9 cellular contexts compared by ENCODE assay signal in the genomic region with DNA sequence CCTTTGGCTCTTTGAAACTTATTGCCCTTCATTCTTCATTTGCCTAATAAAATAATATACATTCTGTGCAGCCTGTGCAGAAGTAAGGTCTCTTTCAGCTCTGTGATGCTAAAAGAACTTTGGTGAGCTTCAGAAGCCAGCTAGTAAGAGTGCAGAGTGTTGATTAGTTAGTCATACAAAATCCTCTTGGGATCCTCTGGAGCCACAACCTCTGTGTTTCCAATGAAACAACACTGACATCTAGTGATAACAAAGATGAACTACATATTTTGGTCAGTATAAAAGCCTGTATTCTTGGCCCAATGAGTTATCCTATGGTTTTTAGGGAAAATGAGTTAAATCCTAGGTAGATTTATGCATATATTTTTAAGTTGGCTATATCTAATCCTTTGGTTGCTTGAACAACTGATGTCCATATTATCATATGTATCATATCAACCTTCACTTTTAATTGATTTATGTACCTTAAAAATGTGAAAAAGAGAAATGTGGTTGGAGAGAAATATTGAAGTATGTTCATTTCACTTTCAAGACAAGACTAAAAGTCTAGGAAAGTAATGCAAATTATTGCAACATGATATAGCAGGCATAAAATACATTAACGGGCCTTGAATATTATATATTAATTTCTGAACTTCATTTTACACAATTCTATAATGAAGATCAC.
A peak's percentile ranks its signal among the peaks of the same experiment; 100 is the strongest.
DNase-seq lines count a peak whose midpoint lies in the region; ATAC-seq, FAIRE-seq and TF ChIP-seq lines count a peak whose summit lies in the region.
"Had no signal": no experiment of that assay in that cellular context is flagged by ENCODE, and none has a peak within 500 bp of the region (broad histone marks: within the 10 kb centered on the region; RNA-seq: fewer than 3 reads in every experiment).

No MANE protein-coding gene starts in this region.

- peak; percentile 79 for TF ChIP-seq CTCF in PC-9 (conservative IDR thresholded peaks at IDR 0.05)
- TF ChIP-seq CTCF in lower leg skin (IDR thresholded peaks at IDR 0.05) = no peak

- H3K4me2 ChIP-seq in PC-9 = no peak overlapping the region
- H3K4me2 ChIP-seq: BLaER1 had no signal

- POLR2A ChIA-PET in PC-9 (lab: Charles Lee; ENCODE audit: unreplicated experiment) = no interaction called here

- no peaks in the 10 kb centered on the region for H3K9me3 ChIP-seq in PC-9 (ENCODE audit: insufficient read depth, low read depth)
- H3K9me3 ChIP-seq: BLaER1 had no signal

- H3K9me2 ChIP-seq in PC-9 (ENCODE audit: insufficient read depth) = no peaks in the 10 kb centered on the region

- H2AFZ ChIP-seq in PC-9 = no peak overlapping the region

- WGBS in lower leg skin, 2 donors = 68 to 73% methylated on average over 1 of the region's 1 CpG

- no peaks in the 10 kb centered on the region for H3K27me3 ChIP-seq in PC-9 (ENCODE audit: insufficient read depth, low read depth)
- H3K27me3 ChIP-seq: BLaER1 had no signal

- H4K20me1 ChIP-seq in PC-9 (ENCODE audit: insufficient read depth) = no peaks in the 10 kb centered on the region
- H4K20me1 ChIP-seq: BLaER1 had no signal

- no peaks in the 10 kb centered on the region for H3K36me3 ChIP-seq in PC-9 (ENCODE audit: low read depth)
- H3K36me3 ChIP-seq: BLaER1 had no signal

- no peaks in the 10 kb centered on the region for H3K79me2 ChIP-seq in PC-9 (ENCODE audit: low read depth)

- DNase-seq in NCI-H1436 (lab: John Stamatoyannopoulos, UW) (peak; percentile 77), NCI-H1436 treated with DMSO at 0.1 percent for 48 hours (lab: John Stamatoyannopoulos, UW) (no peak), PC-9 (peak in 1 of 2 experiments; percentile 48), midbrain (lab: John Stamatoyannopoulos, UW) (peak; percentile 41), lower leg skin (ENCODE audit: low spot score in 2 of 2) (no peak)
- peak; percentile 27 for DNase-seq in Jurkat, Clone E6-1 (ENCODE audit: low read depth, low spot score)

- ATAC-seq in GM21619 (IDR thresholded peaks at IDR 0.05; ENCODE audit: unreplicated experiment) = peak; percentile 79

- no peaks in the 10 kb centered on the region for H3F3A ChIP-seq in PC-9 (ENCODE audit: insufficient read depth, low read depth)

- intact Hi-C loops in PC-9 (cut with micrococcal nuclease; ENCODE audit: unreplicated experiment) = loop anchor here (5.0 kb wide), 1 partner anchor 141 kb away; no protein-coding TSS in a partner anchor
- intact Hi-C loops in lower leg skin (cut with DNase I; ENCODE audit: low total_unique reads) = no loop called here

- peak; percentile 84 for FAIRE-seq in endometrium (lab: Jason Lieb, UNC)

- H3K4me3 ChIP-seq in Jurkat, Clone E6-1 (ENCODE audit: low read length) = no peak overlapping the region
- no peak overlapping the region for H3K4me3 ChIP-seq in PC-9
- H3K4me3 ChIP-seq in lower leg skin (ENCODE audit: low read depth, poor library complexity, severe bottlenecking) = no peak overlapping the region
- H3K4me3 ChIP-seq: BLaER1 had no signal

- H3K27ac ChIP-seq in PC-9 = no peak overlapping the region
- H3K27ac ChIP-seq: BLaER1 had no signal

- BruUV-seq in PC-9 (replicated peaks; lab: Mats Ljungman, UMichigan) = no TSS peak

- TF ChIP-seq POLR2A in lower leg skin (IDR thresholded peaks at IDR 0.05) = no peak

- CTCF ChIA-PET in PC-9 (lab: Charles Lee) = no interaction called here

- no peaks in the 10 kb centered on the region for H3K4me1 ChIP-seq in PC-9 (replicated peaks; ENCODE audit: insufficient read depth)
- H3K4me1 ChIP-seq: BLaER1 had no signal

Comparison
In these comparisons a context has a peak if more than half of its experiments do, and no peak if none do; other contexts are left out.
1. DNase-seq: peak in NCI-H1436 (single experiment), Jurkat, Clone E6-1 (single experiment) and midbrain (single experiment); none in NCI-H1436 treated with DMSO at 0.1 percent for 48 hours (single experiment) and lower leg skin (0 of 2).